Comparison of ENCODE assay signal across 10 cellular contexts in genomic region chr15:40925863-40926658, GRCh38. TPM values are rescaled to one million over a fixed set of nuclear protein-coding genes. Genes with fewer than 3 reads are reported as not detected.
A peak's percentile ranks its signal among the peaks of the same experiment; 100 is the strongest.
DNase-seq lines count a peak whose midpoint lies in the region; ATAC-seq and TF ChIP-seq lines count a peak whose summit lies in the region.
"Had no signal": no experiment of that assay in that cellular context is flagged by ENCODE, and none has a peak within 500 bp of the region (broad histone marks: within the 10 kb centered on the region; RNA-seq: fewer than 3 reads in every experiment).

No MANE protein-coding gene starts in this region.

- H3K27me3 ChIP-seq in upper lobe of right lung (peaks cover 44% of the 10 kb centered on the region), testis (no peaks in the 10 kb centered on the region)

- H3K27ac ChIP-seq in upper lobe of right lung (no peak overlapping the region), testis (no peak overlapping the region)

- TF ChIP-seq POLR2A in testis (IDR thresholded peaks at IDR 0.05) = no peak

- H3K36me3 ChIP-seq in upper lobe of right lung = no peaks in the 10 kb centered on the region
- no peaks in the 10 kb centered on the region for H3K36me3 ChIP-seq in testis (ENCODE audit: low read depth, missing control alignments)

- H3K9me3 ChIP-seq in upper lobe of right lung = no peaks in the 10 kb centered on the region
- no peaks in the 10 kb centered on the region for H3K9me3 ChIP-seq in testis

- TF ChIP-seq CTCF in upper lobe of right lung (IDR thresholded peaks at IDR 0.05) (no peak), testis (IDR thresholded peaks at IDR 0.05) (no peak)

- intact Hi-C loops in upper lobe of right lung (cut with DNase I) (no loop called here), testis (cut with DNase I; ENCODE audit: low total_unique reads) (no loop called here)

- H3K4me1 ChIP-seq in upper lobe of right lung (peaks cover 51% of the 10 kb centered on the region), testis (peaks cover 45% of the 10 kb centered on the region)

- ATAC-seq in left lobe of liver = peak; percentile 38
- no peak for ATAC-seq in upper lobe of right lung
- ATAC-seq in GM18870 (IDR thresholded peaks at IDR 0.05; ENCODE audit: unreplicated experiment) = no peak

- H3K4me3 ChIP-seq in upper lobe of right lung (peak overlapping the region; percentile 25), testis (no peak overlapping the region)

- WGBS in testis, 2 donors = 5 to 22% methylated on average over 19 to 31 of the region's 61 CpGs

- DNase-seq in stimulated activated CD4-positive, alpha-beta T cell treated with anti-CD3 and anti-CD28 coated beads, Interleukin-15, amount 100 ng/mL, for 24 hours = peak; percentile 31
- no peak for DNase-seq in stimulated activated CD4-positive, alpha-beta T cell treated with anti-CD3 and anti-CD28 coated beads, Interleukin-4, amount 100 ng/mL, for 4 hours
- DNase-seq in anterior cingulate cortex (lab: John Stamatoyannopoulos, UW) (peak in 49 of 58 donors; percentile 16 to 79 (median 44)), left lobe of liver (ENCODE audit: low spot score) (no peak), upper lobe of right lung (no peak), T1000 (lab: John Stamatoyannopoulos, UW) (no peak), testis (no peak)

RNA-seq across cellular contexts. Expression of gene DLL4, which starts 3.1 kb away (rescaled TPM):
- total RNA-seq in left lobe of liver (3.7 TPM), upper lobe of right lung (22.0 TPM), testis (1 to 10 TPM; 3.5 to 3.9 TPM)
- polyA plus RNA-seq in testis (ENCODE audit: insufficient read depth, low read depth, low replicate concordance) = 2.0 TPM
- total RNA-seq: T-helper 1 cell treated with Interleukin-12 subunit alpha and Interleukin-12 subunit beta and Interleukin-4 antibody, amounts not matched to agents 30 ng/mL and 1 ng/mL, for 36 hours had no signal

RNA-seq across cellular contexts. Expression of gene CHAC1, which starts 27.2 kb away (rescaled TPM):
- total RNA-seq in left lobe of liver = 1.1 TPM
- total RNA-seq in upper lobe of right lung = 4.4 TPM
- 1 to 10 TPM; 2.5 to 5.9 TPM for total RNA-seq in testis
- polyA plus RNA-seq in testis (ENCODE audit: insufficient read depth, low read depth, low replicate concordance) = 1.8 TPM

RNA-seq across cellular contexts. Expression of gene VPS18, which starts 31.8 kb away (rescaled TPM):
- total RNA-seq in left lobe of liver = 10.3 TPM
- total RNA-seq in upper lobe of right lung = 24.5 TPM
- total RNA-seq in testis = 10 to 100 TPM; 25.5 to 33.4 TPM
- polyA plus RNA-seq in testis (ENCODE audit: insufficient read depth, low read depth, low replicate concordance) = 16.3 TPM

RNA-seq across cellular contexts. Expression of gene RHOV, which starts 52.0 kb away (rescaled TPM):
- total RNA-seq in left lobe of liver (not detected), upper lobe of right lung (not detected), testis (under 1 TPM; 0.24 to 0.50 TPM)
- polyA plus RNA-seq in testis (ENCODE audit: insufficient read depth, low read depth, low replicate concordance) = 0.91 TPM
- total RNA-seq: lung microvascular endothelial cell had no signal

Comparison
In these comparisons a context has a peak if more than half of its experiments do, and no peak if none do; other contexts are left out.
1. DNase-seq: peak in stimulated activated CD4-positive, alpha-beta T cell treated with anti-CD3 and anti-CD28 coated beads, Interleukin-15, amount 100 ng/mL, for 24 hours (single experiment) and anterior cingulate cortex (49 of 58); none in stimulated activated CD4-positive, alpha-beta T cell treated with anti-CD3 and anti-CD28 coated beads, Interleukin-4, amount 100 ng/mL, for 4 hours (0 of 2), left lobe of liver (single experiment), upper lobe of right lung (single experiment), T1000 (single experiment) and testis (single experiment).